ENCODE assay signal across 10 cellular contexts in the genomic region with DNA sequence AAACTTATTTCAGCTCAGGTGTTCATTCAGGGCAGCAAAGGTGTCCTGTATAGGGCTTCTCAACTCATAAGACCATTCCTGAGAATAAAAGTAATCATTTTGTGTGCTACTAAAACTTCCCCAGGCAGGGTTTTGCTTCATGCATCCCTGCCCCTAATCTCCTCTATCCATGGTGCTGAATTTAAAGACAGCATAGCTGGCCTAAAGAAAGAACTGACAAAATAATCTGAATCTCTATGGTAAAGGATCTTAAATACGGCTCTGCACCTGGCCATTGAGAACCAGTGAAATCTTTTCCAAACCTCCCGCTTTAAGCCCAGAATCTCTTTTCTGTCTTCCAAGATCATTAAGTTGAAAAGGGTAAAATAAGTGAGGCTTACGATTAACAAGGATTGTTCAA.
A peak's percentile ranks its signal among the peaks of the same experiment; 100 is the strongest.
DNase-seq lines count a peak whose midpoint lies in the region; ATAC-seq, FAIRE-seq and TF ChIP-seq lines count a peak whose summit lies in the region.
"Had no signal": no experiment of that assay in that cellular context is flagged by ENCODE, and none has a peak within 500 bp of the region (broad histone marks: within the 10 kb centered on the region; RNA-seq: fewer than 3 reads in every experiment).

No MANE protein-coding gene starts in this region.

- H4K8ac ChIP-seq in H1 (ENCODE audit: extremely low read depth, insufficient read depth, low read length): no peak overlapping the region

- H3K18ac ChIP-seq in H1 (ENCODE audit: extremely low read depth, low read length): no peak overlapping the region

- H4K20me1 ChIP-seq in HCT116 (ENCODE audit: insufficient read depth) (no peaks in the 10 kb centered on the region), H1 (replicated peaks in 1 of 2; ENCODE audit: control insufficient read depth in 1 of 2, insufficient read depth in 2 of 2, low read length in 2 of 2) (no peaks in the 10 kb centered on the region), neural progenitor cell (ENCODE audit: low read depth) (peaks cover 5% of the 10 kb centered on the region)

- TF ChIP-seq RAD21 in HCT116 (IDR thresholded peaks at IDR 0.05; ENCODE audit: low read depth) (no peak), H1 (IDR thresholded peaks at IDR 0.05 in 1 of 2, conservative IDR thresholded peaks at IDR 0.05 in 1 of 2; ENCODE audit: low read depth in 2 of 2, low read length in 2 of 2) (no peak)

- H3K27ac ChIP-seq in HCT116 (ENCODE audit: low read depth, low read length) (no peak overlapping the region), H1 (ENCODE audit: low read depth, low read length) (no peak overlapping the region), neural progenitor cell (no peak overlapping the region)

- no peak overlapping the region for H3K56ac ChIP-seq in H1 (replicated peaks; ENCODE audit: insufficient read length, low read depth, low read length)

- no peak overlapping the region for H2BK5ac ChIP-seq in H1 (ENCODE audit: low read depth, low read length)

- intact Hi-C loops in HCT116 (cut with micrococcal nuclease) (no loop called here), left colon (cut with DNase I, micrococcal nuclease) (no loop called here)

- H3K9me3 ChIP-seq in HCT116 (ENCODE audit: control insufficient read depth in 1 of 2, insufficient read depth in 1 of 2, low read depth in 1 of 2, low read length in 2 of 2): no peaks in the 10 kb centered on the region
- peaks cover 0 to 4% of the 10 kb centered on the region in 2 experiments; a peak in 1 of 4 replicates for H3K9me3 ChIP-seq in H1 (ENCODE audit: insufficient read depth in 2 of 2, low read depth in 1 of 2, low read length in 1 of 2)
- H3K9me3 ChIP-seq in neural progenitor cell (ENCODE audit: low read depth): no peaks in the 10 kb centered on the region

- H3K27ac Mint-ChIP-seq in neural progenitor cell: no peak overlapping the region

- no peak overlapping the region for H3K9ac ChIP-seq in HCT116 (ENCODE audit: low read length)
- H3K9ac ChIP-seq in H1 (replicated peaks in 1 of 4; ENCODE audit: extremely low read depth in 1 of 4, low read depth in 3 of 4, low read length in 3 of 4): no peak overlapping the region
- H3K9ac ChIP-seq in neural progenitor cell: no peak overlapping the region

- no peak overlapping the region for H4K91ac ChIP-seq in H1 (replicated peaks; ENCODE audit: insufficient read length, low read length)

- no peak overlapping the region for H4K5ac ChIP-seq in H1 (ENCODE audit: insufficient read length, low read depth, low read length)

- no peak overlapping the region for H3K23ac ChIP-seq in H1 (ENCODE audit: insufficient read length)

- DNase-seq in HCT116 (ENCODE audit: low read depth, low spot score) (no peak), NCI-H226 (peak; percentile 7), H1 (ENCODE audit: low read depth in 1 of 2, low spot score in 2 of 2) (no peak), neural progenitor cell (ENCODE audit: low spot score) (peak; percentile 76), left colon (no peak), amygdala (lab: John Stamatoyannopoulos, UW) (no peak)
- DNase-seq: left cardiac atrium; nucleus accumbens; stimulated activated naive CD8-positive, alpha-beta T cell treated with anti-CD3 and anti-CD28 coated beads, Interleukin-15, Interleukin-2, amounts not matched to agents 100 U/mL and 50 U/mL, for 24 hours had no signal

- H3K4ac ChIP-seq in H1 (replicated peaks; ENCODE audit: insufficient read length, low read depth, low read length): no peak overlapping the region

- no peaks in the 10 kb centered on the region for H3K23me2 ChIP-seq in H1 (ENCODE audit: low read depth, low read length)

- H3F3A ChIP-seq in neural progenitor cell (ENCODE audit: low read depth): no peaks in the 10 kb centered on the region

- no peak for TF ChIP-seq POLR2A in HCT116 (IDR thresholded peaks at IDR 0.05; ENCODE audit: borderline replicate concordance, extremely low read depth, insufficient read depth, insufficient read length)
- TF ChIP-seq POLR2A in H1 (IDR thresholded peaks at IDR 0.05; ENCODE audit: control extremely low read depth in 1 of 2, low read depth in 2 of 2, low read length in 2 of 2): no peak

- CTCF ChIA-PET in HCT116 (lab: Charles Lee) (no interaction called here), H1 (lab: Charles Lee; ENCODE audit: partially characterized antibody) (interaction anchor here (0.9 kb wide), 1 partner anchor 38 kb away, joined by 3 read pairs; no protein-coding TSS in a partner anchor)

- TF ChIP-seq EP300 in H1 (IDR thresholded peaks at IDR 0.05; ENCODE audit: borderline replicate concordance in 1 of 2, low read depth in 2 of 2, low read length in 2 of 2): no peak

- H2AFZ ChIP-seq in HCT116 (ENCODE audit: low read depth, low read length, poor library complexity, severe bottlenecking) (no peak overlapping the region), H1 (ENCODE audit: low read length) (no peak overlapping the region), neural progenitor cell (replicated peaks) (no peak overlapping the region)

- RAD21 ChIA-PET in HCT116 (lab: Charles Lee; ENCODE audit: low non-redundant PET in 1 of 2, low total read pairs in 2 of 2, uncharacterized antibody in 2 of 2, unreplicated experiment in 2 of 2): no interaction called here

- no peak overlapping the region for H3K14ac ChIP-seq in H1 (ENCODE audit: insufficient read length)

- POLR2A ChIA-PET in HCT116 (lab: Charles Lee) (no interaction called here), H1 (lab: Charles Lee; ENCODE audit: partially characterized antibody) (no interaction called here)

- no peaks in the 10 kb centered on the region for H3K27me3 ChIP-seq in HCT116 (ENCODE audit: insufficient read depth, low read length)
- no peaks in the 10 kb centered on the region for H3K27me3 ChIP-seq in H1 (replicated peaks in 1 of 4; ENCODE audit: control insufficient read depth in 3 of 4, extremely low read depth in 1 of 4, insufficient read depth in 3 of 4, low read length in 3 of 4)
- no peaks in the 10 kb centered on the region for H3K27me3 ChIP-seq in neural progenitor cell

- no peaks in the 10 kb centered on the region for H3K79me2 ChIP-seq in HCT116 (ENCODE audit: insufficient read depth, low read length)
- no peaks in the 10 kb centered on the region for H3K79me2 ChIP-seq in H1 (ENCODE audit: control insufficient read depth in 1 of 2, insufficient read depth in 2 of 2, low read length in 2 of 2)
- no peaks in the 10 kb centered on the region for H3K79me2 ChIP-seq in neural progenitor cell (ENCODE audit: low read depth)

- no TSS peak for BruUV-seq in HCT116 (replicated peaks; lab: Mats Ljungman, UMichigan)

- ATAC-seq in HCT116: no peak
- ATAC-seq in left colon: no peak
- ATAC-seq in GM21528 (IDR thresholded peaks at IDR 0.05; ENCODE audit: low FRiP score, unreplicated experiment): no peak
- ATAC-seq: left cardiac atrium; stimulated activated naive CD8-positive, alpha-beta T cell treated with anti-CD3 and anti-CD28 coated beads, Interleukin-15, Interleukin-2, amounts not matched to agents 100 U/mL and 50 U/mL, for 24 hours had no signal

- H2AK5ac ChIP-seq in H1 (ENCODE audit: low read depth, low read length): no peak overlapping the region

- TF ChIP-seq CTCF in HCT116 (IDR thresholded peaks at IDR 0.05 in 2 of 3, conservative IDR thresholded peaks at IDR 0.05 in 1 of 3; ENCODE audit: borderline replicate concordance in 1 of 3, insufficient read depth in 1 of 3, low read depth in 2 of 3, low read length in 2 of 3): no peak
- TF ChIP-seq CTCF in H1 (IDR thresholded peaks at IDR 0.05; ENCODE audit: control extremely low read depth in 1 of 3, insufficient read depth in 1 of 3, low read depth in 1 of 3, low read length in 3 of 3): no peak
- no peak for TF ChIP-seq CTCF in neural progenitor cell (IDR thresholded peaks at IDR 0.05)

- H3K4me3 ChIP-seq in HCT116 (replicated peaks in 1 of 2; ENCODE audit: low read depth in 1 of 2, low read length in 2 of 2): no peak overlapping the region
- H3K4me3 ChIP-seq in H1 (ENCODE audit: extremely low read depth in 1 of 4, insufficient read depth in 2 of 4, low read depth in 3 of 4, low read length in 4 of 4): no peak overlapping the region
- H3K4me3 ChIP-seq in neural progenitor cell: no peak overlapping the region

- no peak overlapping the region for H3K4me3 Mint-ChIP-seq in neural progenitor cell

- no peaks in the 10 kb centered on the region for H3K9me2 ChIP-seq in HCT116 (ENCODE audit: insufficient read depth)

- no peak overlapping the region for H2BK12ac ChIP-seq in H1 (ENCODE audit: low read depth, low read length)

- no peak overlapping the region for H3K4me2 ChIP-seq in HCT116 (ENCODE audit: low read length)
- H3K4me2 ChIP-seq in H1 (ENCODE audit: insufficient read depth in 1 of 2, low read depth in 2 of 2, low read length in 2 of 2): no peak overlapping the region
- H3K4me2 ChIP-seq in neural progenitor cell: no peak overlapping the region

- H2BK120ac ChIP-seq in H1 (replicated peaks; ENCODE audit: low read depth, low read length): no peak overlapping the region

- H3K36me3 ChIP-seq in HCT116 (ENCODE audit: control insufficient read depth in 1 of 2, insufficient read depth in 2 of 2, low read length in 2 of 2) (no peaks in the 10 kb centered on the region), H1 (ENCODE audit: control insufficient read depth in 2 of 4, insufficient read depth in 4 of 4, low read length in 3 of 4) (no peaks in the 10 kb centered on the region), neural progenitor cell (no peaks in the 10 kb centered on the region)

- FAIRE-seq in H1 (lab: Jason Lieb, UNC): peak; percentile 45

- H3K36me3 Mint-ChIP-seq in neural progenitor cell: no peaks in the 10 kb centered on the region

- WGBS in H1 (ENCODE audit: extremely low coverage in 1 of 2, insufficient coverage in 1 of 2, insufficient read length in 1 of 2, insufficient replicate concordance in 2 of 2, low coverage in 1 of 2, low lambda C conversion rate in 2 of 2, missing lambda C conversion rate in 1 of 2), 2 experiments: 88% methylated on average over 3 of the region's 3 CpGs; no CpG with 5 or more reads in 1 of the 2 experiments

- H2BK20ac ChIP-seq in H1 (ENCODE audit: low read length): no peak overlapping the region

- H3K4me1 Mint-ChIP-seq in neural progenitor cell: no peaks in the 10 kb centered on the region

- H3K27me3 Mint-ChIP-seq in neural progenitor cell (ENCODE audit: insufficient read depth, low read depth): peaks cover 9% of the 10 kb centered on the region

- no peak overlapping the region for H2BK15ac ChIP-seq in H1 (ENCODE audit: low read length)

- H3K9me3 Mint-ChIP-seq in neural progenitor cell: peaks cover 3% of the 10 kb centered on the region

- H3K79me1 ChIP-seq in H1 (ENCODE audit: low read depth, low read length): no peaks in the 10 kb centered on the region

- no peaks in the 10 kb centered on the region for H3K4me1 ChIP-seq in HCT116 (ENCODE audit: control insufficient read depth in 1 of 2, insufficient read depth in 2 of 2, low read length in 2 of 2)
- H3K4me1 ChIP-seq in H1 (replicated peaks in 1 of 4; ENCODE audit: control insufficient read depth in 3 of 4, insufficient read depth in 4 of 4, low read length in 3 of 4): no peaks in the 10 kb centered on the region
- H3K4me1 ChIP-seq in neural progenitor cell: peaks cover 5% of the 10 kb centered on the region

TF ChIP-seq in HCT116, 20 proteins besides CTCF, POLR2A, EP300 and RAD21 (continues in another document):
- no peak for TF ChIP-seq YY1 (IDR thresholded peaks at IDR 0.05; ENCODE audit: extremely low read depth, insufficient replicate concordance, low read depth, low read length)
- TF ChIP-seq JUND (IDR thresholded peaks at IDR 0.05): no peak

TF ChIP-seq in H1, 55 proteins besides CTCF, POLR2A, EP300 and RAD21:
- no peak for TF ChIP-seq SAP30 (IDR thresholded peaks at IDR 0.05; ENCODE audit: insufficient read depth, insufficient replicate concordance, low read length)

Comparison
In these comparisons a context has a peak if more than half of its experiments do, and no peak if none do; other contexts are left out.
1. DNase-seq: peak in NCI-H226 (single experiment) and neural progenitor cell (single experiment); none in HCT116 (single experiment), H1 (0 of 2), left colon (0 of 2) and amygdala (0 of 56).